1 cellular context compared by ENCODE assay signal in genomic region chr14:105425823-105426247, GRCh38.
TF ChIP-seq lines count a peak whose summit lies in the region.

No MANE protein-coding gene starts in this region.

TF ChIP-seq in H1, 55 proteins besides CTCF, POLR2A, EP300 and RAD21:
- TF ChIP-seq SP1 (IDR thresholded peaks at IDR 0.05; ENCODE audit: low read depth, low read length): no peak
- TF ChIP-seq HDAC2 (IDR thresholded peaks at IDR 0.05; ENCODE audit: borderline replicate concordance in 1 of 2, low read depth in 2 of 2, low read length in 2 of 2): no peak
- TF ChIP-seq USF2 (IDR thresholded peaks at IDR 0.05; ENCODE audit: low read length): no peak
- no peak for TF ChIP-seq MAX (IDR thresholded peaks at IDR 0.05)
- no peak for TF ChIP-seq ATF3 (IDR thresholded peaks at IDR 0.05; ENCODE audit: insufficient read depth, low read depth, low read length)
- no peak for TF ChIP-seq CHD7 (IDR thresholded peaks at IDR 0.05; ENCODE audit: insufficient replicate concordance, low read length)
- no peak for TF ChIP-seq KDM1A (IDR thresholded peaks at IDR 0.05; ENCODE audit: borderline replicate concordance, low read length)
- TF ChIP-seq NANOG (IDR thresholded peaks at IDR 0.05; ENCODE audit: insufficient read depth, low read depth, low read length, poor library complexity, severe bottlenecking): no peak
- TF ChIP-seq RBBP5 (IDR thresholded peaks at IDR 0.05; ENCODE audit: borderline replicate concordance, low read depth, low read length): no peak
- TF ChIP-seq FOSL1 (IDR thresholded peaks at IDR 0.05; ENCODE audit: insufficient read depth, low read depth, low read length): no peak
- TF ChIP-seq BRCA1 (IDR thresholded peaks at IDR 0.05; ENCODE audit: low read depth, low read length): no peak
